In the genomic region with DNA sequence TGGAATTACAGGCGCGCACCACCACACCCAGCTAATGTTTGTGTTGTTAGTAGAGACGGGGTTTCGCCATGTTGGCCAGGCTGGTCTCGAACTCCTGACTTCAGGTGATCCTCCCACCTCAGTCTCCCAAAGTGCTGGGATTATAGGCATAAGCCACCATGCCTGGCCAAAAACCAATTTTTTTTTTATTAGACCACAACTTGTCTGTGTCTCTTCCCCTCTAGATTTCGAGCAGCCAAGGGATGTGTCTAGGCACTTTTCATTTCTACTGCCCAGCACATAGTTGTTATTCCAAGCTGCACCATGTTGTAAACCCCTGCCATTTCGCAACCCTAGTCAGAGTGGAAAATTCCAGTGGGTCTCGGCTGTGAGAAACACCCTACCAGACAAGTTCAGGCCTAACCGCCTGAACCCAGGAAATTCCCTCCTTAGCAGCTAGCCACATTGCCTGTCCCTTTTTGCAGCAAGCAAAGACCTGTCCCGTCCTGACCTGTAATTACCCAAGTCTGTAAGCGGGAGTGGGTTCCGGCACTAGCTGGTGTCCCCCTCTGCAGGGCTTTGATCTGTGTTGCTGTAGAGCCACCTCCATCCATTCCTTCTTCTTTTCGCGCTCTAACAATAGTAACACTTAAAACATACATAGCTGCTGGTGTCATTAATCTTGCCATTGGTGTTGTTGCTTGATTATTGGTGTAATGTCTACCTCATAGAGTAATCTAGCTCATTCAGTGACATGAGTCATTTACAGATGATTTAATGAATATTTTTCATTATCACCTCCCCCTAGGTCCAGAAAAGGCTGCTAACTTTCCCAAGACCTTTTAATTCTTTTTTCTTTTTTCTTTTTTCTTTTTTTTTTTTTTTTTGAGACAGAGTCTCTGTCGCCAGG, we compare ENCODE assay signal across 24 cellular contexts.
DNase-seq lines count a peak whose midpoint lies in the region; ATAC-seq and TF ChIP-seq lines count a peak whose summit lies in the region.
"Had no signal": no experiment of that assay in that cellular context is flagged by ENCODE, and none has a peak within 500 bp of the region (broad histone marks: within the 10 kb centered on the region; RNA-seq: fewer than 3 reads in every experiment).

No MANE protein-coding gene starts in this region.

- H3K4me3 Mint-ChIP-seq in MCF 10A (ENCODE audit: unreplicated experiment): peak overlapping the region; percentile 12
- H3K4me3 Mint-ChIP-seq: activated CD8-positive, alpha-beta T cell treated with anti-CD3 and anti-CD28 coated beads for 36 hours; activated naive CD4-positive, alpha-beta T cell treated with anti-CD3 and anti-CD28 coated beads for 36 hours; activated T-cell treated with anti-CD3 and anti-CD28 coated beads, Interleukin-2, amount 50 U/mL, for 24 hours; neural crest cell had no signal

- no peak overlapping the region for H3K9ac ChIP-seq in colonic mucosa (ENCODE audit: low read depth in 2 of 2, low read length in 2 of 2)
- H3K9ac ChIP-seq: SK-N-SH had no signal

- 74 to 85% (median 79%) methylated on average over 14 to 15 of the region's 15 CpGs for WGBS in spleen, 5 donors

- H3K4me1 Mint-ChIP-seq in MCF 10A (ENCODE audit: insufficient read depth, unreplicated experiment): peaks cover 13% of the 10 kb centered on the region
- H3K4me1 Mint-ChIP-seq: neural crest cell had no signal

- no peaks in the 10 kb centered on the region for H3K27me3 Mint-ChIP-seq in MCF 10A (ENCODE audit: insufficient read depth, unreplicated experiment)
- H3K27me3 Mint-ChIP-seq: activated CD8-positive, alpha-beta T cell treated with anti-CD3 and anti-CD28 coated beads for 36 hours; activated T-cell treated with anti-CD3 and anti-CD28 coated beads, Interleukin-2, amount 50 U/mL, for 24 hours; progenitor cell of endocrine pancreas had no signal

- no peak for ATAC-seq in activated naive CD4-positive, alpha-beta T cell treated with anti-CD3 and anti-CD28 coated beads, Interleukin-2, amount 50 U/mL, for 72 hours
- ATAC-seq: activated CD8-positive, alpha-beta T cell treated with anti-CD3 and anti-CD28 coated beads for 36 hours; left lung had no signal

- H3K27ac ChIP-seq in spleen (no peak overlapping the region), colonic mucosa (no peak overlapping the region)
- H3K27ac ChIP-seq: ascending aorta, left lung had no signal

- no TSS peak for BruUV-seq in MCF 10A (replicated peaks; lab: Mats Ljungman, UMichigan)

- H3K4me3 ChIP-seq in GM06990 (replicated peaks; ENCODE audit: low read depth, low read length) (no peak overlapping the region), spleen (no peak overlapping the region), colonic mucosa (no peak overlapping the region)
- H3K4me3 ChIP-seq: ascending aorta, left lung had no signal

- no peak for TF ChIP-seq POLR2A in spleen (IDR thresholded peaks at IDR 0.05)

- CTCF ChIA-PET in MCF 10A (lab: Yijun Ruan, JAX): interaction anchor here (0.6 to 4.7 kb wide), 15 partner anchors 11 to 1176 kb away, joined by 3 to 51 read pairs (median 4); no protein-coding TSS in a partner anchor

- peaks cover 5% of the 10 kb centered on the region for H3K36me3 Mint-ChIP-seq in MCF 10A (ENCODE audit: insufficient read depth, unreplicated experiment)
- no peaks in the 10 kb centered on the region for H3K36me3 Mint-ChIP-seq in activated naive CD4-positive, alpha-beta T cell treated with anti-CD3 and anti-CD28 coated beads, Interleukin-2, amount 50 U/mL, for 72 hours

- H3K27me3 ChIP-seq in GM06990 (replicated peaks; ENCODE audit: control insufficient read depth, insufficient read depth, low read length) (no peaks in the 10 kb centered on the region), spleen (replicated peaks in 1 of 7) (no peaks in the 10 kb centered on the region), colonic mucosa (no peaks in the 10 kb centered on the region)
- H3K27me3 ChIP-seq: ascending aorta, left lung had no signal

- H3K4me1 ChIP-seq in spleen (peaks cover 0 to 10% (median 4%) of the 10 kb centered on the region in 6 donors), colonic mucosa (no peaks in the 10 kb centered on the region)
- H3K4me1 ChIP-seq: ascending aorta, left lung had no signal

- no peaks in the 10 kb centered on the region for H3K36me3 ChIP-seq in GM06990 (ENCODE audit: control insufficient read depth, insufficient read depth, low read length)
- no peaks in the 10 kb centered on the region for H3K36me3 ChIP-seq in spleen
- H3K36me3 ChIP-seq in colonic mucosa: no peaks in the 10 kb centered on the region
- H3K36me3 ChIP-seq: ascending aorta, left lung had no signal

- H3K9me3 ChIP-seq in spleen (no peaks in the 10 kb centered on the region), colonic mucosa (no peaks in the 10 kb centered on the region)
- H3K9me3 ChIP-seq: ascending aorta, left lung, SK-N-SH had no signal

- intact Hi-C loops in MCF 10A (cut with micrococcal nuclease): no loop called here
- intact Hi-C loops in spleen (cut with DNase I; ENCODE audit: low total_unique reads): no loop called here
- intact Hi-C loops in colonic mucosa (cut with DNase I): no loop called here

- peak overlapping the region; percentile 62 for H3K27ac Mint-ChIP-seq in MCF 10A (ENCODE audit: low read depth, unreplicated experiment)
- no peak overlapping the region for H3K27ac Mint-ChIP-seq in activated naive CD4-positive, alpha-beta T cell treated with anti-CD3 and anti-CD28 coated beads, Interleukin-2, amount 50 U/mL, for 72 hours
- H3K27ac Mint-ChIP-seq: activated CD8-positive, alpha-beta T cell treated with anti-CD3 and anti-CD28 coated beads for 36 hours; activated naive CD4-positive, alpha-beta T cell treated with anti-CD3 and anti-CD28 coated beads for 36 hours; activated T-cell treated with anti-CD3 and anti-CD28 coated beads, Interleukin-2, amount 50 U/mL, for 24 hours; progenitor cell of endocrine pancreas had no signal

- TF ChIP-seq CTCF in GM06990 (IDR thresholded peaks at IDR 0.05; ENCODE audit: insufficient read depth, low read length, poor library complexity, severe bottlenecking) (no peak), MCF 10A (IDR thresholded peaks at IDR 0.05; ENCODE audit: unreplicated experiment) (no peak), spleen (IDR thresholded peaks at IDR 0.05 in 8 of 11, conservative IDR thresholded peaks at IDR 0.05 in 3 of 11) (no peak), colonic mucosa (IDR thresholded peaks at IDR 0.05) (no peak)

- H3K9me3 Mint-ChIP-seq in MCF 10A (ENCODE audit: unreplicated experiment): peaks cover 6% of the 10 kb centered on the region
- H3K9me3 Mint-ChIP-seq in activated naive CD4-positive, alpha-beta T cell treated with anti-CD3 and anti-CD28 coated beads, Interleukin-2, amount 50 U/mL, for 72 hours: no peaks in the 10 kb centered on the region
- H3K9me3 Mint-ChIP-seq: activated CD8-positive, alpha-beta T cell treated with anti-CD3 and anti-CD28 coated beads for 36 hours; activated naive CD4-positive, alpha-beta T cell treated with anti-CD3 and anti-CD28 coated beads for 36 hours; activated T-cell treated with anti-CD3 and anti-CD28 coated beads, Interleukin-2, amount 50 U/mL, for 24 hours; neural crest cell had no signal

- DNase-seq in GM06990 (ENCODE audit: extremely low read depth, insufficient read length): peak; percentile 34
- peak; percentile 49 for DNase-seq in HuH-7 (ENCODE audit: low spot score)
- peak; percentile 96 for DNase-seq in MCF 10A (ENCODE audit: unreplicated experiment)
- peak; percentile 62 for DNase-seq in mesenteric fat pad (ENCODE audit: low spot score)
- DNase-seq in spleen: no peak
- DNase-seq in NCI-H2196 (lab: John Stamatoyannopoulos, UW; ENCODE audit: unreplicated experiment): no peak
- no peak for DNase-seq in colonic mucosa
- no peak for DNase-seq in activated naive CD4-positive, alpha-beta T cell treated with anti-CD3 and anti-CD28 coated beads, Interleukin-2, amount 50 U/mL, for 72 hours (ENCODE audit: low spot score in 2 of 2)
- DNase-seq: activated CD8-positive, alpha-beta T cell treated with anti-CD3 and anti-CD28 coated beads for 36 hours; activated naive CD4-positive, alpha-beta T cell treated with anti-CD3 and anti-CD28 coated beads for 36 hours; activated T-cell treated with anti-CD3 and anti-CD28 coated beads, Interleukin-2, amount 50 U/mL, for 24 hours; C1 segment of cervical spinal cord; effector CD4-positive, alpha-beta T cell; left lung; NCI-H1105 treated with DMSO at 0.1 percent for 48 hours; NCI-H2107; NCI-H510A treated with DMSO at 0.1 percent for 48 hours; SK-N-SH; small intestine; stimulated activated CD4-positive, alpha-beta T cell treated with anti-CD3 and anti-CD28 coated beads, Interleukin-2, amount 100 ng/mL, for 48 hours; T1000 had no signal

- POLR2A ChIA-PET in MCF 10A (lab: Yijun Ruan, JAX): interaction anchor here (0.6 to 1.5 kb wide), 13 partner anchors 8 to 1215 kb away, joined by 3 to 7 read pairs (median 3); a partner anchor contains a TSS

Comparison
In these comparisons a context has a peak if more than half of its experiments do, and no peak if none do; other contexts are left out.
1. DNase-seq: peak in GM06990 (single experiment), HuH-7 (single experiment), MCF 10A (single experiment) and mesenteric fat pad (single experiment); none in spleen (single experiment), NCI-H2196 (single experiment), colonic mucosa (single experiment) and activated naive CD4-positive, alpha-beta T cell treated with anti-CD3 and anti-CD28 coated beads, Interleukin-2, amount 50 U/mL, for 72 hours (0 of 2).